In genomic region chr10:124089859-124090258, GRCh38 we compare ENCODE assay signal across 1 cellular context.
TF ChIP-seq lines count a peak whose summit lies in the region.

No MANE protein-coding gene starts in this region.

TF ChIP-seq in HepG2, 621 proteins besides CTCF, POLR2A, EP300 and RAD21:
- TF ChIP-seq ATF4 (CRISPR knock-in tag; IDR thresholded peaks at IDR 0.05) (no peak), ZNF460 (CRISPR knock-in tag; IDR thresholded peaks at IDR 0.05; ENCODE audit: borderline replicate concordance) (no peak), ARNTL (CRISPR knock-in tag; IDR thresholded peaks at IDR 0.05) (no peak), NFKB2 (CRISPR knock-in tag; IDR thresholded peaks at IDR 0.05; ENCODE audit: borderline replicate concordance) (no peak)
